10 cellular contexts compared by ENCODE assay signal in the genomic region with DNA sequence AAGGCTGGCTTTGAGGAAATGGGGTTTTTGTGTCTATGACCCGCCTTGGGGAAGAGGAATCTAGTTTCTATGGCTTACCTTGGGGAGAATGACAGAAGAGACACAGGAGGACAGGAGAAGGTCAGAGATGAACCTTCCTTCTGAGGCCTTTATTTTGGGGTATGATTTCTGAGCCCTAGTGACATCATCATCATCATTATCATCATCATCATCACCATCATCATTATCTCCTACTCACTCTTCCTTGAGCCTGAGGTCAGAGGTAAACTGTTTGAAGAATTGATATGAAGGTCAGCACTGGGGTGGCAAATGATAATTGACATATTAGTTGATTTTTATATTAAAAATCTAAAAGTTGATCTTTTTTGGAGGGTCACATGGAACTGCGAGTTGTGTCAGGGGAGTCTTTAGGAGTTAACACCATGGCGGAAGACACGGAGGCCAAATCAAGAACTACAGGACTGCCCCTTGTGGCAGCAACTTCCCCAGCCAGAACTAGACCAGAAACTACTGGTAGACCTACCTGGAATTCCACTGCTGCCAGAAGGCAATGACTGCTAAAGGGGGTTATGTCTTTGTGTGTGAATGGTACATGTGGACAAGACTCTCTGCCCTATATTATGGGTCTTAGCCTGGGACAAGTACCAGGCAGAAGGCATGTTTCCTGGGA.
"Had no signal": no experiment of that assay in that cellular context is flagged by ENCODE, and none has a peak within 500 bp of the region (broad histone marks: within the 10 kb centered on the region; RNA-seq: fewer than 3 reads in every experiment).

No MANE protein-coding gene starts in this region.

- H3K9me3 ChIP-seq: pancreas had no signal

- DNase-seq: activated CD4-positive, alpha-beta memory T cell treated with anti-CD3 and anti-CD28 coated beads, Interleukin-2, amount 10 ng/mL, durations not matched to agents 7 days and 5 days; activated CD4-positive, alpha-beta T cell treated with anti-CD3 and anti-CD28 coated beads for 4 hours; activated naive CD4-positive, alpha-beta T cell treated with anti-CD3 and anti-CD28 coated beads, Interleukin-2, amount 50 U/mL, for 16 hours; activated T-cell treated with anti-CD3 and anti-CD28 coated beads, Interleukin-2, amount 50 U/mL, for 24 hours; caudate nucleus; naive B cell; pancreas; stimulated activated CD4-positive, alpha-beta T cell treated with anti-CD3 and anti-CD28 coated beads, Interleukin-1b, Interleukin-23, amount 100 ng/mL, for 48 hours; stimulated activated naive CD8-positive, alpha-beta T cell treated with anti-CD3 and anti-CD28 coated beads, Interleukin-15, amount 100 ng/mL, for 72 hours had no signal

- H3K27ac ChIP-seq: pancreas had no signal

- H3K27me3 ChIP-seq: pancreas had no signal

- H3K36me3 ChIP-seq: pancreas had no signal

- ATAC-seq: esophagus mucosa; pancreas; stimulated activated naive CD8-positive, alpha-beta T cell treated with anti-CD3 and anti-CD28 coated beads, Interleukin-15, amount 100 ng/mL, for 72 hours had no signal

- H3K4me3 ChIP-seq: pancreas had no signal

- H3K4me1 ChIP-seq: pancreas had no signal
